In genomic region chr16:13919330-13919682, GRCh38 we compare ENCODE assay signal across 8 cellular contexts. TPM values are rescaled to one million over a fixed set of nuclear protein-coding genes. Genes with fewer than 3 reads are reported as not detected.
A peak's percentile ranks its signal among the peaks of the same experiment; 100 is the strongest.
DNase-seq lines count a peak whose midpoint lies in the region; ATAC-seq and TF ChIP-seq lines count a peak whose summit lies in the region.

No MANE protein-coding gene starts in this region.

- H3K4me1 ChIP-seq in Karpas-422 (ENCODE audit: low read length) (peaks cover 22% of the 10 kb centered on the region), SJSA1 (replicated peaks) (peaks cover 5% of the 10 kb centered on the region; the same call in 1 of the 2 replicates)

- H3K4me3 ChIP-seq in Karpas-422 (ENCODE audit: low read length) (peak overlapping the region; percentile 40; the same call in 1 of the 2 replicates), SJSA1 (peak overlapping the region; percentile 69)

- CTCF ChIA-PET in Calu3 (lab: Charles Lee), result interaction anchor here (0.6 to 1.3 kb wide), 14 partner anchors 10 to 567 kb away, joined by 3 to 15 read pairs (median 4); no protein-coding TSS in a partner anchor

- no peaks in the 10 kb centered on the region for H3K9me3 ChIP-seq in Karpas-422 (ENCODE audit: low read length)
- no peaks in the 10 kb centered on the region for H3K9me3 ChIP-seq in SJSA1 (replicated peaks)

- no peaks in the 10 kb centered on the region for H3K9me3 Mint-ChIP-seq in Calu3 (ENCODE audit: low read depth, unreplicated experiment)
- H3K9me3 Mint-ChIP-seq in effector memory CD8-positive, alpha-beta T cell, result no peaks in the 10 kb centered on the region
- no peaks in the 10 kb centered on the region for H3K9me3 Mint-ChIP-seq in mesothelial cell of epicardium

- BruUV-seq in Calu3 (replicated peaks; lab: Mats Ljungman, UMichigan), result no TSS peak

- H4K20me1 ChIP-seq in Karpas-422 (ENCODE audit: insufficient read depth, low read depth, low read length), result no peaks in the 10 kb centered on the region

- H3K9me2 ChIP-seq in Karpas-422 (replicated peaks; ENCODE audit: insufficient read depth, low read length), result no peaks in the 10 kb centered on the region

- H2AFZ ChIP-seq in Karpas-422 (ENCODE audit: low read length), result peak overlapping the region; percentile 65

- H3K27ac Mint-ChIP-seq in Calu3 (ENCODE audit: unreplicated experiment) (peak overlapping the region; percentile 92), mesothelial cell of epicardium (peak overlapping the region; percentile 31)
- peak overlapping the region; percentile 39 to 97 for H3K27ac Mint-ChIP-seq in effector memory CD8-positive, alpha-beta T cell

- H3K4me3 Mint-ChIP-seq in Calu3 (ENCODE audit: low read depth, unreplicated experiment) (peak overlapping the region; percentile 100), mesothelial cell of epicardium (peak overlapping the region; percentile 98)
- H3K4me3 Mint-ChIP-seq in effector memory CD8-positive, alpha-beta T cell, result peak overlapping the region; percentile 93 to 95

- peak overlapping the region; percentile 57 for H3K4me2 ChIP-seq in Karpas-422 (ENCODE audit: low read depth, low read length, poor library complexity, severe bottlenecking)

- peaks cover 24% of the 10 kb centered on the region for H3K79me2 ChIP-seq in Karpas-422 (ENCODE audit: low read length)

- peak; percentile 40 for DNase-seq in Calu3
- peak; percentile 70 for DNase-seq in Karpas-422
- no peak for DNase-seq in SJSA1 (ENCODE audit: low read depth in 1 of 2, low spot score in 2 of 2)
- no peak for DNase-seq in effector memory CD8-positive, alpha-beta T cell
- no peak for DNase-seq in mesothelial cell of epicardium (ENCODE audit: low spot score in 2 of 2, unreplicated experiment in 2 of 2)
- no peak for DNase-seq in foreskin melanocyte

- peak overlapping the region; percentile 65 for H3K9ac ChIP-seq in Karpas-422 (ENCODE audit: low read length)

- H3K27me3 ChIP-seq in Karpas-422 (ENCODE audit: low read length) (no peaks in the 10 kb centered on the region), SJSA1 (replicated peaks) (no peaks in the 10 kb centered on the region)

- TF ChIP-seq CTCF in Calu3 (IDR thresholded peaks at IDR 0.05; ENCODE audit: unreplicated experiment) (no peak), mesothelial cell of epicardium (IDR thresholded peaks at IDR 0.05; ENCODE audit: unreplicated experiment) (no peak)

- ATAC-seq in effector memory CD8-positive, alpha-beta T cell (replicated peaks), result peak; percentile 31
- ATAC-seq in HG03135 (IDR thresholded peaks at IDR 0.05; ENCODE audit: unreplicated experiment) (no peak), HG02571 (IDR thresholded peaks at IDR 0.05; ENCODE audit: unreplicated experiment) (no peak)

- peaks cover 20% of the 10 kb centered on the region for H3K36me3 Mint-ChIP-seq in Calu3 (ENCODE audit: insufficient read depth, unreplicated experiment)
- peaks cover 11% of the 10 kb centered on the region for H3K36me3 Mint-ChIP-seq in effector memory CD8-positive, alpha-beta T cell (ENCODE audit: insufficient read depth)
- H3K36me3 Mint-ChIP-seq in mesothelial cell of epicardium, result no peaks in the 10 kb centered on the region

- intact Hi-C loops in Calu3 (cut with micrococcal nuclease; ENCODE audit: unreplicated experiment), result loop anchor here (1.0 kb wide), 1 partner anchor 53 kb away; no protein-coding TSS in a partner anchor

- H3K36me3 ChIP-seq in Karpas-422 (ENCODE audit: insufficient read depth, low read length), result peaks cover 6% of the 10 kb centered on the region; the same call in 1 of the 2 replicates
- H3K36me3 ChIP-seq in SJSA1, result peaks cover 11% of the 10 kb centered on the region

- H3K4me1 Mint-ChIP-seq in Calu3 (ENCODE audit: low read depth, unreplicated experiment), result peaks cover 25% of the 10 kb centered on the region
- H3K4me1 Mint-ChIP-seq in effector memory CD8-positive, alpha-beta T cell (ENCODE audit: low read depth in 2 of 2), result peaks cover 16 to 21% of the 10 kb centered on the region in 2 donors
- H3K4me1 Mint-ChIP-seq in mesothelial cell of epicardium, result peaks cover 24% of the 10 kb centered on the region

- no peak overlapping the region for H3K27ac ChIP-seq in Karpas-422 (ENCODE audit: low read length)
- no peak overlapping the region for H3K27ac ChIP-seq in SJSA1

- H3K27me3 Mint-ChIP-seq in Calu3 (ENCODE audit: unreplicated experiment) (peaks cover 22% of the 10 kb centered on the region), mesothelial cell of epicardium (ENCODE audit: low read depth) (peaks cover 9% of the 10 kb centered on the region)
- peaks cover 0 to 10% of the 10 kb centered on the region in 2 donors for H3K27me3 Mint-ChIP-seq in effector memory CD8-positive, alpha-beta T cell

RNA-seq across cellular contexts. Expression of gene ERCC4, which starts 0.6 kb away (rescaled TPM):
- total RNA-seq in Calu3 (2022) (19.7 and 21.1 TPM in 2 replicates), mesothelial cell of epicardium (12.1 to 16.4 TPM (median 16.1 TPM) in 3 replicates)
- total RNA-seq in Karpas-422 (2014; rRNA removed; shearing (Covaris generic); ENCODE audit: low replicate concordance), result 9.0 and 18.2 TPM in 2 replicates
- 11.7 and 15.5 TPM in 2 replicates for total RNA-seq in SJSA1 (2014; rRNA removed; shearing (Covaris generic))

Comparison
In these comparisons a context has a peak if more than half of its experiments do, and no peak if none do; other contexts are left out.
1. DNase-seq: peak in Calu3 (single experiment) and Karpas-422 (single experiment); none in SJSA1 (0 of 2), effector memory CD8-positive, alpha-beta T cell (0 of 3), mesothelial cell of epicardium (0 of 2) and foreskin melanocyte (single experiment).
2. H3K27ac Mint-ChIP-seq: peak in every context shown above with its lines; median percentile 92 in Calu3; 68 in effector memory CD8-positive, alpha-beta T cell; 31 in mesothelial cell of epicardium.
3. Peak in every context shown above with its lines, with median percentiles within 50 percentile points of each other: H3K4me3 Mint-ChIP-seq.